Comparison of ENCODE assay signal across 13 cellular contexts in genomic region chr16:31109622-31110021, GRCh38. TPM values are rescaled to one million over a fixed set of nuclear protein-coding genes. Genes with fewer than 3 reads are reported as not detected.
DNase-seq lines count a peak whose midpoint lies in the region; ATAC-seq and TF ChIP-seq lines count a peak whose summit lies in the region.
"Had no signal": no experiment of that assay in that cellular context is flagged by ENCODE, and none has a peak within 500 bp of the region (broad histone marks: within the 10 kb centered on the region; RNA-seq: fewer than 3 reads in every experiment).

No MANE protein-coding gene starts in this region.

- no peaks in the 10 kb centered on the region for H3K36me3 Mint-ChIP-seq in activated naive CD4-positive, alpha-beta T cell treated with anti-CD3 and anti-CD28 coated beads, Interleukin-2, amount 50 U/mL, for 24 hours
- H3K36me3 Mint-ChIP-seq in activated naive CD4-positive, alpha-beta T cell treated with anti-CD3 and anti-CD28 coated beads, Interleukin-2, amount 50 U/mL, for 72 hours = peaks cover 0 to 14% of the 10 kb centered on the region in 2 donors
- H3K36me3 Mint-ChIP-seq in activated T-helper 2 cell treated with anti-CD3 and anti-CD28 coated beads, Interferon-gamma antibody, Interleukin-2, Interleukin-4, amounts not matched to agents 10 μg/mL and 5 μg/mL and 100 μg/mL, durations not matched to agents 14 hours and 24 hours and 36 hours (ENCODE audit: low read depth) = peaks cover 38% of the 10 kb centered on the region
- H3K36me3 Mint-ChIP-seq in type B pancreatic cell = peaks cover 11% of the 10 kb centered on the region

- 92 to 98% methylated on average over 10 to 12 of the region's 12 CpGs for WGBS in mesodermal cell (ENCODE audit: insufficient coverage in 2 of 2), 2 experiments

- H3K4me3 ChIP-seq in mesodermal cell (ENCODE audit: extremely low read depth, insufficient read depth, low read length, poor library complexity, severe bottlenecking) = peak overlapping the region; percentile 90

- no peak for DNase-seq in activated naive CD4-positive, alpha-beta T cell treated with anti-CD3 and anti-CD28 coated beads, Interleukin-2, amount 50 U/mL, for 72 hours (ENCODE audit: low spot score in 2 of 2)
- no peak for DNase-seq in activated T-helper 2 cell treated with anti-CD3 and anti-CD28 coated beads, Interferon-gamma antibody, Interleukin-2, Interleukin-4, amounts not matched to agents 10 μg/mL and 5 μg/mL and 100 μg/mL, durations not matched to agents 14 hours and 24 hours and 36 hours (ENCODE audit: low spot score)
- DNase-seq in type B pancreatic cell (ENCODE audit: extremely low spot score, unreplicated experiment) = no peak
- no peak for DNase-seq in DMS79 (lab: John Stamatoyannopoulos, UW)
- DNase-seq in NCI-H146 treated with DMSO at 0.1 percent for 48 hours (lab: John Stamatoyannopoulos, UW; ENCODE audit: unreplicated experiment) = no peak
- DNase-seq: activated naive CD4-positive, alpha-beta T cell treated with Interleukin-2 at 50 U/mL for 16 hours; effector memory CD4-positive, alpha-beta T cell; NCI-H1105 had no signal

- peak overlapping the region; percentile 68 for H3K27ac Mint-ChIP-seq in activated naive CD4-positive, alpha-beta T cell treated with anti-CD3 and anti-CD28 coated beads, Interleukin-2, amount 50 U/mL, for 24 hours
- peak overlapping the region in 1 of 2 donors; percentile 88 for H3K27ac Mint-ChIP-seq in activated naive CD4-positive, alpha-beta T cell treated with anti-CD3 and anti-CD28 coated beads, Interleukin-2, amount 50 U/mL, for 72 hours
- peak overlapping the region; percentile 80 for H3K27ac Mint-ChIP-seq in activated T-helper 2 cell treated with anti-CD3 and anti-CD28 coated beads, Interferon-gamma antibody, Interleukin-2, Interleukin-4, amounts not matched to agents 10 μg/mL and 5 μg/mL and 100 μg/mL, durations not matched to agents 14 hours and 24 hours and 36 hours
- H3K27ac Mint-ChIP-seq in type B pancreatic cell = no peak overlapping the region

- H3K4me1 Mint-ChIP-seq in activated naive CD4-positive, alpha-beta T cell treated with anti-CD3 and anti-CD28 coated beads, Interleukin-2, amount 50 U/mL, for 24 hours = peaks cover 19% of the 10 kb centered on the region
- peaks cover 23% of the 10 kb centered on the region for H3K4me1 Mint-ChIP-seq in activated T-helper 2 cell treated with anti-CD3 and anti-CD28 coated beads, Interferon-gamma antibody, Interleukin-2, Interleukin-4, amounts not matched to agents 10 μg/mL and 5 μg/mL and 100 μg/mL, durations not matched to agents 14 hours and 24 hours and 36 hours (ENCODE audit: low read depth)
- H3K4me1 Mint-ChIP-seq in type B pancreatic cell (ENCODE audit: unreplicated experiment) = peaks cover 10% of the 10 kb centered on the region

- H3K9me3 Mint-ChIP-seq in activated naive CD4-positive, alpha-beta T cell treated with anti-CD3 and anti-CD28 coated beads, Interleukin-2, amount 50 U/mL, for 24 hours = no peaks in the 10 kb centered on the region
- H3K9me3 Mint-ChIP-seq in activated naive CD4-positive, alpha-beta T cell treated with anti-CD3 and anti-CD28 coated beads, Interleukin-2, amount 50 U/mL, for 72 hours = no peaks in the 10 kb centered on the region
- no peaks in the 10 kb centered on the region for H3K9me3 Mint-ChIP-seq in activated T-helper 2 cell treated with anti-CD3 and anti-CD28 coated beads, Interferon-gamma antibody, Interleukin-2, Interleukin-4, amounts not matched to agents 10 μg/mL and 5 μg/mL and 100 μg/mL, durations not matched to agents 14 hours and 24 hours and 36 hours
- H3K9me3 Mint-ChIP-seq in type B pancreatic cell = no peaks in the 10 kb centered on the region

- peaks cover 4% of the 10 kb centered on the region for H3K4me1 ChIP-seq in mesodermal cell (ENCODE audit: control insufficient read depth, insufficient read depth, low read length, poor library complexity, severe bottlenecking)

- intact Hi-C loops in activated T-helper 2 cell treated with anti-CD3 and anti-CD28 coated beads, Interferon-gamma antibody, Interleukin-2, Interleukin-4, amounts not matched to agents 10 μg/mL and 5 μg/mL and 100 μg/mL, durations not matched to agents 14 hours and 24 hours and 36 hours (cut with micrococcal nuclease) = loop anchor here (2.0 to 10.0 kb wide), 6 partner anchors 15 to 765 kb away; partner anchors contain the start of genes ARMC5, SRCAP, VKORC1 and ZNF267

- no peak overlapping the region for H3K27ac ChIP-seq in mesodermal cell (ENCODE audit: low read depth, low read length, severe bottlenecking)

- H3K27me3 Mint-ChIP-seq in activated naive CD4-positive, alpha-beta T cell treated with anti-CD3 and anti-CD28 coated beads, Interleukin-2, amount 50 U/mL, for 24 hours = no peaks in the 10 kb centered on the region
- H3K27me3 Mint-ChIP-seq in activated T-helper 2 cell treated with anti-CD3 and anti-CD28 coated beads, Interferon-gamma antibody, Interleukin-2, Interleukin-4, amounts not matched to agents 10 μg/mL and 5 μg/mL and 100 μg/mL, durations not matched to agents 14 hours and 24 hours and 36 hours (ENCODE audit: low read depth) = no peaks in the 10 kb centered on the region
- H3K27me3 Mint-ChIP-seq in type B pancreatic cell = no peaks in the 10 kb centered on the region

- no peaks in the 10 kb centered on the region for H3K9me3 ChIP-seq in mesodermal cell (ENCODE audit: control insufficient read depth, low read length)
- H3K9me3 ChIP-seq: tibial nerve had no signal

- peak overlapping the region; percentile 87 for H3K4me3 Mint-ChIP-seq in activated naive CD4-positive, alpha-beta T cell treated with anti-CD3 and anti-CD28 coated beads, Interleukin-2, amount 50 U/mL, for 24 hours
- H3K4me3 Mint-ChIP-seq in activated T-helper 2 cell treated with anti-CD3 and anti-CD28 coated beads, Interferon-gamma antibody, Interleukin-2, Interleukin-4, amounts not matched to agents 10 μg/mL and 5 μg/mL and 100 μg/mL, durations not matched to agents 14 hours and 24 hours and 36 hours (ENCODE audit: low read depth) = peak overlapping the region; percentile 84
- peak overlapping the region; percentile 87 for H3K4me3 Mint-ChIP-seq in type B pancreatic cell

- no peak for TF ChIP-seq CTCF in type B pancreatic cell (conservative IDR thresholded peaks at IDR 0.05)

- H3K36me3 ChIP-seq in mesodermal cell (ENCODE audit: control insufficient read depth, insufficient read depth, low read length) = peaks cover 41% of the 10 kb centered on the region

- no peak for ATAC-seq in activated naive CD4-positive, alpha-beta T cell treated with anti-CD3 and anti-CD28 coated beads, Interleukin-2, amount 50 U/mL, for 72 hours
- ATAC-seq in HG03095 (IDR thresholded peaks at IDR 0.05; ENCODE audit: unreplicated experiment) = no peak

RNA-seq across cellular contexts. Expression of gene BCKDK, which starts 1.4 kb away (rescaled TPM):
- 10 to 100 TPM; 18.3 to 61.0 TPM for total RNA-seq in activated naive CD4-positive, alpha-beta T cell treated with anti-CD3 and anti-CD28 coated beads, Interleukin-2, amount 50 U/mL, for 72 hours
- total RNA-seq in activated T-helper 2 cell treated with anti-CD3 and anti-CD28 coated beads, Interferon-gamma antibody, Interleukin-2, Interleukin-4, amounts not matched to agents 10 μg/mL and 5 μg/mL and 100 μg/mL, durations not matched to agents 14 hours and 24 hours and 36 hours = 47.5 and 50.0 TPM in 2 replicates
- 57.2 TPM for polyA plus RNA-seq in mesodermal cell (2013, experiment 1 of 2)
- polyA plus RNA-seq in mesodermal cell (2013, experiment 2 of 2) = 51.7 TPM
- 38.5 and 44.5 TPM in 2 replicates for total RNA-seq in type B pancreatic cell (ENCODE audit: low replicate concordance)

RNA-seq across cellular contexts. Expression of gene KAT8, which starts 7.8 kb away (rescaled TPM):
- 10 to 100 TPM; 57.8 to 88.5 TPM for total RNA-seq in activated naive CD4-positive, alpha-beta T cell treated with anti-CD3 and anti-CD28 coated beads, Interleukin-2, amount 50 U/mL, for 72 hours
- 60.5 and 61.2 TPM in 2 replicates for total RNA-seq in activated T-helper 2 cell treated with anti-CD3 and anti-CD28 coated beads, Interferon-gamma antibody, Interleukin-2, Interleukin-4, amounts not matched to agents 10 μg/mL and 5 μg/mL and 100 μg/mL, durations not matched to agents 14 hours and 24 hours and 36 hours
- 51.6 TPM for polyA plus RNA-seq in mesodermal cell (2013, experiment 1 of 2)
- polyA plus RNA-seq in mesodermal cell (2013, experiment 2 of 2) = 46.8 TPM
- 54.4 and 70.3 TPM in 2 replicates for total RNA-seq in type B pancreatic cell (ENCODE audit: low replicate concordance)

RNA-seq across cellular contexts. Expression of gene VKORC1, which starts 15.0 kb away (rescaled TPM):
- total RNA-seq in activated naive CD4-positive, alpha-beta T cell treated with anti-CD3 and anti-CD28 coated beads, Interleukin-2, amount 50 U/mL, for 72 hours = 10 to 100 TPM; 41.4 to 91.4 TPM
- 54.5 and 60.0 TPM in 2 replicates for total RNA-seq in activated T-helper 2 cell treated with anti-CD3 and anti-CD28 coated beads, Interferon-gamma antibody, Interleukin-2, Interleukin-4, amounts not matched to agents 10 μg/mL and 5 μg/mL and 100 μg/mL, durations not matched to agents 14 hours and 24 hours and 36 hours
- 127 TPM for polyA plus RNA-seq in mesodermal cell (2013, experiment 1 of 2)
- polyA plus RNA-seq in mesodermal cell (2013, experiment 2 of 2) = 114 TPM
- 70.1 and 78.9 TPM in 2 replicates for total RNA-seq in type B pancreatic cell (ENCODE audit: low replicate concordance)

RNA-seq across cellular contexts. Expression of gene PRSS53, which starts 20.9 kb away (rescaled TPM):
- total RNA-seq in activated naive CD4-positive, alpha-beta T cell treated with anti-CD3 and anti-CD28 coated beads, Interleukin-2, amount 50 U/mL, for 72 hours = 10 to 100 TPM in 1 of 2 donors, 1 to 10 TPM in 1; 7.4 to 12.1 TPM
- total RNA-seq in activated T-helper 2 cell treated with anti-CD3 and anti-CD28 coated beads, Interferon-gamma antibody, Interleukin-2, Interleukin-4, amounts not matched to agents 10 μg/mL and 5 μg/mL and 100 μg/mL, durations not matched to agents 14 hours and 24 hours and 36 hours = 4.8 and 5.1 TPM in 2 replicates
- 2.9 TPM for polyA plus RNA-seq in mesodermal cell (2013, experiment 1 of 2)
- 3.4 TPM for polyA plus RNA-seq in mesodermal cell (2013, experiment 2 of 2)
- total RNA-seq in type B pancreatic cell (ENCODE audit: low replicate concordance) = 3.5 and 5.1 TPM in 2 replicates

RNA-seq across cellular contexts. Expression of gene PRSS8, which starts 25.9 kb away (rescaled TPM):
- total RNA-seq in activated naive CD4-positive, alpha-beta T cell treated with anti-CD3 and anti-CD28 coated beads, Interleukin-2, amount 50 U/mL, for 72 hours = not detected
- not detected in 2 replicates for total RNA-seq in activated T-helper 2 cell treated with anti-CD3 and anti-CD28 coated beads, Interferon-gamma antibody, Interleukin-2, Interleukin-4, amounts not matched to agents 10 μg/mL and 5 μg/mL and 100 μg/mL, durations not matched to agents 14 hours and 24 hours and 36 hours
- 6.5 TPM for polyA plus RNA-seq in mesodermal cell (2013, experiment 1 of 2)
- polyA plus RNA-seq in mesodermal cell (2013, experiment 2 of 2) = 5.6 TPM
- total RNA-seq in type B pancreatic cell (ENCODE audit: low replicate concordance) = 84.7 and 205 TPM in 2 replicates
- polyA plus RNA-seq: BJ had no signal
